12 cellular contexts compared by ENCODE assay signal in genomic region chr15:66672867-66673266, GRCh38. TPM values are rescaled to one million over a fixed set of nuclear protein-coding genes. Genes with fewer than 3 reads are reported as not detected.
DNase-seq lines count a peak whose midpoint lies in the region; ATAC-seq, FAIRE-seq and TF ChIP-seq lines count a peak whose summit lies in the region.
"Had no signal": no experiment of that assay in that cellular context is flagged by ENCODE, and none has a peak within 500 bp of the region (broad histone marks: within the 10 kb centered on the region; RNA-seq: fewer than 3 reads in every experiment).

No MANE protein-coding gene starts in this region.

- H3K27me3 ChIP-seq in HCT116 (ENCODE audit: insufficient read depth, low read length) (no peaks in the 10 kb centered on the region), K562 (ENCODE audit: control insufficient read depth in 2 of 2, insufficient read depth in 2 of 2, low read length in 2 of 2) (no peaks in the 10 kb centered on the region), spleen (replicated peaks in 1 of 7) (no peaks in the 10 kb centered on the region)

- FAIRE-seq in A549 (lab: Jason Lieb, UNC) (no peak), K562 (lab: Jason Lieb, UNC) (no peak)

- H3K4me1 ChIP-seq in A549 = no peaks in the 10 kb centered on the region
- peaks cover 21 to 31% of the 10 kb centered on the region in 2 experiments for H3K4me1 ChIP-seq in HCT116 (ENCODE audit: control insufficient read depth in 1 of 2, insufficient read depth in 2 of 2, low read length in 2 of 2)
- H3K4me1 ChIP-seq in K562 (replicated peaks in 1 of 2; ENCODE audit: control insufficient read depth in 2 of 2, insufficient read depth in 2 of 2, low read length in 2 of 2) = peaks cover 25 to 32% of the 10 kb centered on the region in 2 experiments
- peaks cover 21% of the 10 kb centered on the region for H3K4me1 ChIP-seq in mesodermal cell (ENCODE audit: control insufficient read depth, insufficient read depth, low read length, poor library complexity, severe bottlenecking)
- H3K4me1 ChIP-seq in spleen = peaks cover 0 to 15% (median 6%) of the 10 kb centered on the region in 6 donors

- 0 out of 2 replicates have a peak overlapping the region, but pooled peaks have one; percentile 38 for H3K9ac ChIP-seq in HCT116 (ENCODE audit: low read length)
- peak overlapping the region; percentile 68 to 86; a peak in 3 of 4 replicates for H3K9ac ChIP-seq in K562 (ENCODE audit: insufficient read depth in 1 of 2, low read depth in 2 of 2, low read length in 2 of 2)
- H3K9ac ChIP-seq: SK-N-SH had no signal

- TF ChIP-seq POLR2A in A549 (IDR thresholded peaks at IDR 0.05; ENCODE audit: low read length) = no peak
- TF ChIP-seq POLR2A in HCT116 (IDR thresholded peaks at IDR 0.05; ENCODE audit: borderline replicate concordance, extremely low read depth, insufficient read depth, insufficient read length) = no peak
- no peak for TF ChIP-seq POLR2A in K562 (conservative IDR thresholded peaks at IDR 0.05)
- TF ChIP-seq POLR2A in spleen (IDR thresholded peaks at IDR 0.05) = no peak

- H3K27ac ChIP-seq in A549 (no peak overlapping the region), HCT116 (ENCODE audit: low read depth, low read length) (no peak overlapping the region; the same call in 1 of the 2 replicates), K562 (ENCODE audit: extremely low read depth, low read depth, low read length) (peak overlapping the region; percentile 90), mesodermal cell (ENCODE audit: low read depth, low read length, severe bottlenecking) (peak overlapping the region; percentile 74), spleen (no peak overlapping the region)

- H3K9me1 ChIP-seq in K562 (ENCODE audit: control insufficient read depth, insufficient read depth, low read length) = no peaks in the 10 kb centered on the region

- H3K4me3 ChIP-seq in A549 (no peak overlapping the region), HCT116 (replicated peaks in 1 of 2; ENCODE audit: low read depth in 1 of 2, low read length in 2 of 2) (no peak overlapping the region), K562 (no peak overlapping the region), mesodermal cell (ENCODE audit: extremely low read depth, insufficient read depth, low read length, poor library complexity, severe bottlenecking) (no peak overlapping the region), spleen (no peak overlapping the region)

- RAD21 ChIA-PET in HCT116 (lab: Charles Lee; ENCODE audit: low non-redundant PET in 1 of 2, low total read pairs in 2 of 2, uncharacterized antibody in 2 of 2, unreplicated experiment in 2 of 2) = no interaction called here

- TF ChIP-seq CTCF in A549 (IDR thresholded peaks at IDR 0.05) (no peak), HCT116 (IDR thresholded peaks at IDR 0.05 in 2 of 3, conservative IDR thresholded peaks at IDR 0.05 in 1 of 3; ENCODE audit: borderline replicate concordance in 1 of 3, insufficient read depth in 1 of 3, low read depth in 2 of 3, low read length in 2 of 3) (no peak), K562 (IDR thresholded peaks at IDR 0.05 in 2 of 3, conservative IDR thresholded peaks at IDR 0.05 in 1 of 3; ENCODE audit: insufficient read depth in 2 of 3, low read depth in 1 of 3, low read length in 3 of 3) (no peak), spleen (IDR thresholded peaks at IDR 0.05 in 8 of 11, conservative IDR thresholded peaks at IDR 0.05 in 3 of 11) (no peak)

- H3K9me3 ChIP-seq in A549 (no peaks in the 10 kb centered on the region), HCT116 (ENCODE audit: control insufficient read depth in 1 of 2, insufficient read depth in 1 of 2, low read depth in 1 of 2, low read length in 2 of 2) (no peaks in the 10 kb centered on the region), K562 (replicated peaks; ENCODE audit: control insufficient read depth, insufficient read depth, low read depth, low read length) (no peaks in the 10 kb centered on the region), mesodermal cell (ENCODE audit: control insufficient read depth, low read length) (peaks cover 6% of the 10 kb centered on the region), spleen (peaks cover 0 to 3% (median 0%) of the 10 kb centered on the region in 8 donors)
- H3K9me3 ChIP-seq: SK-N-SH had no signal

- no peak overlapping the region for H3K4me2 ChIP-seq in A549
- H3K4me2 ChIP-seq in HCT116 (ENCODE audit: low read length) = peak overlapping the region; percentile 35; the same call in 1 of the 2 replicates
- peak overlapping the region; percentile 58; the same call in 1 of the 2 replicates for H3K4me2 ChIP-seq in K562 (ENCODE audit: insufficient read depth, low read length)
- H3K4me2 ChIP-seq: SK-N-SH had no signal

- intact Hi-C loops in HCT116 (cut with micrococcal nuclease) (no loop called here), K562 (cut with micrococcal nuclease) (loop anchor here (5.0 kb wide), 1 partner anchor 46 kb away; no protein-coding TSS in a partner anchor), spleen (cut with DNase I; ENCODE audit: low total_unique reads) (no loop called here)

- H3K36me3 ChIP-seq in HCT116 (ENCODE audit: control insufficient read depth in 1 of 2, insufficient read depth in 2 of 2, low read length in 2 of 2) (no peaks in the 10 kb centered on the region), K562 (ENCODE audit: control insufficient read depth, insufficient read depth, low read length) (peaks cover 80% of the 10 kb centered on the region), mesodermal cell (ENCODE audit: control insufficient read depth, insufficient read depth, low read length) (no peaks in the 10 kb centered on the region), spleen (no peaks in the 10 kb centered on the region)

- CTCF ChIA-PET in A549 (lab: Yijun Ruan, JAX) (interaction anchor here (0.6 to 2.2 kb wide), 9 partner anchors 11 to 754 kb away, joined by 3 to 11 read pairs (median 3); no protein-coding TSS in a partner anchor), HCT116 (lab: Charles Lee) (interaction anchor here (1.9 kb wide), 1 partner anchor 12 kb away, joined by 11 read pairs; no protein-coding TSS in a partner anchor), K562 (lab: Yijun Ruan, JAX; ENCODE audit: low intra/inter-chr PET ratio) (no interaction called here)

- POLR2A ChIA-PET in A549 (lab: Yijun Ruan, JAX) (no interaction called here), HCT116 (lab: Charles Lee) (no interaction called here), K562 (lab: Yijun Ruan, JAX) (interaction anchor here (0.6 to 2.1 kb wide), 6 partner anchors 10 to 29 kb away, joined by 3 to 12 read pairs (median 4); partner anchors contain the start of gene SMAD6)

- no peak for TF ChIP-seq RAD21 in A549 (conservative IDR thresholded peaks at IDR 0.05 in 1 of 2, IDR thresholded peaks at IDR 0.05 in 1 of 2)
- no peak for TF ChIP-seq RAD21 in HCT116 (IDR thresholded peaks at IDR 0.05; ENCODE audit: low read depth)
- no peak for TF ChIP-seq RAD21 in K562 (CRISPR knock-in tag; conservative IDR thresholded peaks at IDR 0.05 in 1 of 2, IDR thresholded peaks at IDR 0.05 in 1 of 2)

- H3K79me2 ChIP-seq in HCT116 (ENCODE audit: insufficient read depth, low read length) = no peaks in the 10 kb centered on the region
- H3K79me2 ChIP-seq in K562 (ENCODE audit: control insufficient read depth, insufficient read depth, low read length) = peaks cover 31% of the 10 kb centered on the region

- DNase-seq in A549 (ENCODE audit: low read depth in 1 of 2, low spot score in 1 of 2) (no peak), HCT116 (ENCODE audit: low read depth, low spot score) (no peak), K562 (ENCODE audit: extremely low read depth in 1 of 4, low spot score in 3 of 4) (no peak), spleen (no peak), GF-D8 (lab: John Stamatoyannopoulos, UW) (no peak)
- no peak for DNase-seq in activated CD4-positive, alpha-beta T cell treated with anti-CD3 and anti-CD28 coated beads, Interleukin-2, amount 50 U/mL, for 4 hours
- DNase-seq: DMS79 treated with DMSO at 0.1 percent for 48 hours, KBM-7, NCI-H526 treated with DMSO at 0.1 percent for 48 hours, SK-N-SH had no signal

- no peaks in the 10 kb centered on the region for H3K9me2 ChIP-seq in HCT116 (ENCODE audit: insufficient read depth)
- H3K9me2 ChIP-seq: SK-N-SH had no signal

- H4K20me1 ChIP-seq in HCT116 (ENCODE audit: insufficient read depth) = no peaks in the 10 kb centered on the region
- H4K20me1 ChIP-seq in K562 (replicated peaks; ENCODE audit: control insufficient read depth, insufficient read depth, low read length) = peaks cover 3% of the 10 kb centered on the region; the same call in 1 of the 2 replicates

- BruUV-seq in HCT116 (replicated peaks; lab: Mats Ljungman, UMichigan) (no TSS peak), K562 (replicated peaks; lab: Mats Ljungman, UMichigan) (no TSS peak)

- TF ChIP-seq EP300 in A549 (IDR thresholded peaks at IDR 0.05) (no peak), K562 (IDR thresholded peaks at IDR 0.05; ENCODE audit: low read length) (no peak)

- ATAC-seq in A549 (no peak), HCT116 (no peak), K562 (no peak), HG02970 (IDR thresholded peaks at IDR 0.05; ENCODE audit: low FRiP score, unreplicated experiment) (no peak)

- WGBS in A549 (ENCODE audit: missing lambda C conversion rate) = 66% methylated on average over 5 of the region's 5 CpGs
- WGBS in K562 (ENCODE audit: insufficient coverage, low coverage, missing lambda C conversion rate) = 64% methylated on average over 5 of the region's 5 CpGs
- WGBS in mesodermal cell (ENCODE audit: insufficient coverage in 2 of 2), 2 experiments = 84 to 89% methylated on average over 5 of the region's 5 CpGs
- 60 to 77% (median 71%) methylated on average over 5 of the region's 5 CpGs for WGBS in spleen, 5 donors

- in situ Hi-C loops in K562 (cut with MboI) = no loop called here

- no peak overlapping the region for H2AFZ ChIP-seq in HCT116 (ENCODE audit: low read depth, low read length, poor library complexity, severe bottlenecking)
- H2AFZ ChIP-seq in K562 (ENCODE audit: low read depth, low read length) = peak overlapping the region; percentile 54; the same call in 1 of the 2 replicates

RNA-seq across cellular contexts. Expression of gene SMAD6, which starts 29.2 kb away (rescaled TPM):
- polyA plus RNA-seq in A549 (2011; rRNA removed) = 9.6 and 14.0 TPM in 2 replicates
- 41.3 and 55.8 TPM in 2 replicates for polyA plus RNA-seq in A549 (2012; cell fraction: cytosol; rRNA removed)
- polyA plus RNA-seq in A549 (2012; cell fraction: nucleus; rRNA removed) = 173 and 184 TPM in 2 replicates
- polyA plus RNA-seq in A549 (2017; fragmentation: RNase III; extraction: RNeasy Plus Mini Kit Qiagen cat#74134 plus additional on column Dnase treatment) = 40.5 to 46.7 TPM (median 46.6 TPM) in 3 replicates
- polyA minus RNA-seq in A549 (2011; rRNA and poly(A)+ RNA removed) = 29.1 and 38.4 TPM in 2 replicates
- total RNA-seq in HCT116 (2021; ENCODE audit: unreplicated experiment) = 6.6 TPM
- 2.9 and 3.0 TPM in 2 replicates for polyA plus RNA-seq in HCT116 (2012)
- total RNA-seq in K562 (2011; cell fraction: chromatin; rRNA removed; ENCODE audit: low replicate concordance) = 54.6 and 73.2 TPM in 2 replicates
- 34.3 and 36.4 TPM in 2 replicates for total RNA-seq in K562 (2011; cell fraction: nucleolus; rRNA removed)
- 49.6 and 69.7 TPM in 2 replicates for total RNA-seq in K562 (2011; cell fraction: nucleoplasm; rRNA removed)
- 11.3 and 14.5 TPM in 2 replicates for total RNA-seq in K562 (2014; rRNA removed)
- total RNA-seq in K562 (2014; rRNA removed; fragmentation: Illumina TruSeq; extraction: Trizol) = 1.7 and 2.5 TPM in 2 replicates
- total RNA-seq in K562 (2015; rRNA removed; fragmentation: Illumina TruSeq; extraction: Trizol) = 3.7 and 4.1 TPM in 2 replicates
- total RNA-seq in K562 (2021) = 14.2 and 15.5 TPM in 2 replicates
- 5.3 and 9.2 TPM in 2 replicates for polyA plus RNA-seq in K562 (2011; rRNA removed)
- 4.6 and 10.2 TPM in 2 replicates for polyA plus RNA-seq in K562 (2011; cell fraction: cytosol; rRNA removed)
- polyA plus RNA-seq in K562 (2011; cell fraction: nucleus; rRNA removed) = 10.8 and 14.0 TPM in 2 replicates
- 7.4 and 21.2 TPM in 2 replicates for polyA plus RNA-seq in K562 (2012)
- 1.1 and 1.4 TPM in 2 replicates for polyA plus RNA-seq in K562 (2014; fragmentation: Illumina TruSeq; extraction: Trizol)
- polyA plus RNA-seq in K562 (2014; fragmentation: Nextera tagmentation; extraction: Ambion mirVana) = under 1 TPM; 0.10 to 0.13 TPM
- polyA plus RNA-seq in K562 (2014; rRNA removed) = 4.6 and 6.9 TPM in 2 replicates
- 7.7 and 9.1 TPM in 2 replicates for polyA minus RNA-seq in K562 (2011; rRNA and poly(A)+ RNA removed)
- polyA minus RNA-seq in K562 (2011; cell fraction: cytosol; rRNA and poly(A)+ RNA removed) = 12.8 and 25.8 TPM in 2 replicates
- 13.9 and 32.1 TPM in 2 replicates for polyA minus RNA-seq in K562 (2011; cell fraction: nucleus; rRNA and poly(A)+ RNA removed)
- polyA plus RNA-seq in mesodermal cell (2013, experiment 1 of 2) = 111 TPM
- 96.8 TPM for polyA plus RNA-seq in mesodermal cell (2013, experiment 2 of 2)
- 10 to 100 TPM in 2 of 7 donors, 1 to 10 TPM in 5; 3.6 to 14.0 (median 6.9) TPM for total RNA-seq in spleen
- 1 to 10 TPM in 2 of 3 donors, under 1 TPM in 1; 0.72 to 3.5 (median 3.4) TPM for polyA plus RNA-seq in spleen

Comparison
In these comparisons a context has a peak if more than half of its experiments do, and no peak if none do; other contexts are left out.
1. H3K27ac ChIP-seq: peak in K562 (single experiment) and mesodermal cell (single experiment); none in A549 (0 of 2), HCT116 (single experiment) and spleen (0 of 8).
2. Of the 35 proteins assayed by ChIP-seq in both K562 and A549: peak only in K562: none; only in A549: none; in both: ZFP36; in neither: 34.